ENCODE assay signal across 15 cellular contexts in the genomic region with DNA sequence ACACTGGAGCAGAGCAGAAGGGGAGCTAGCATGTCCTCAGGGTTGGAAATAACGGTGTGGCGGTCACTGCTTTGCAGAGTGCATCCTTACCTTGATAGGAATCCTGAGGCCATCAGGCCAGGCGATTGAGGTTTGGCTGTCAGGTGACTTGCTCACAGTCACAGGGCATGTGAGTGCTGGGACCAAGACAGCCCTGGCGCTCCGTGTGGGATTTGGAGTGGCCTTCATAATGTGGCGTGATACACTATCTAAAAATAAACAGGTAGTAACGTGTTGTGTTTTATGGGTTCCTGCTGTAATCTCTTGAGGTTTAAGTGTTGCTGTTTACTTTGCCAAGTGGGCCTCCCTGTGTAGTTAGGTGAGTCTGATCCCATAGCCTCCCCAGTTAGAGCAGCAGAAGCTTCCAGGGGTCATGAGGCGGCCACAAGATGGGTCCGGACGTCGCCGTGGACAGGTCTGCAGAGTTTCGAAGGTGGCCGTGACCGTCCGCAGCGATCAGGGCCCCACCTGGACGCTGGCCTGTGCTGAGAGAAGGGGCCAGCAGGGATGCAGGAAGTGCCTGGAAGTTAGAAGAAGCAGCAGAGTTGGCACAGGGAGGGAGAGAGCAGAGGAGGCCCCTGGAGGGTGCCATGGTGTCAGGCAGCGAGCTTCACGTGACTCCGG. TPM values are rescaled to one million over a fixed set of nuclear protein-coding genes. Genes with fewer than 3 reads are reported as not detected.
DNase-seq lines count a peak whose midpoint lies in the region; ATAC-seq and TF ChIP-seq lines count a peak whose summit lies in the region.
"Had no signal": no experiment of that assay in that cellular context is flagged by ENCODE, and none has a peak within 500 bp of the region (broad histone marks: within the 10 kb centered on the region; RNA-seq: fewer than 3 reads in every experiment).

No MANE protein-coding gene starts in this region.

- no peaks in the 10 kb centered on the region for H3K27me3 ChIP-seq in tibial nerve
- H3K27me3 ChIP-seq in SJCRH30, result no peaks in the 10 kb centered on the region
- H3K27me3 ChIP-seq: foreskin keratinocyte had no signal

- 84 to 90% methylated on average over 21 of the region's 21 CpGs for WGBS in tibial nerve, 2 donors

- H3K27ac ChIP-seq in coronary artery (no peak overlapping the region), tibial nerve (peak overlapping the region; percentile 32 to 89 (median 66)), SJCRH30 (no peak overlapping the region)
- H3K27ac ChIP-seq: foreskin keratinocyte had no signal

- no peak for TF ChIP-seq EP300 in tibial nerve (IDR thresholded peaks at IDR 0.05)

- H3K4me3 ChIP-seq in coronary artery (no peak overlapping the region), tibial nerve (no peak overlapping the region), SJCRH30 (no peak overlapping the region)
- H3K4me3 ChIP-seq: smooth muscle cell had no signal

- no peak for TF ChIP-seq CTCF in coronary artery (IDR thresholded peaks at IDR 0.05)
- TF ChIP-seq CTCF in tibial nerve (IDR thresholded peaks at IDR 0.05), result no peak

- DNase-seq in NCI-H2196 (lab: John Stamatoyannopoulos, UW; ENCODE audit: unreplicated experiment) (peak; percentile 11), NCI-H2196 treated with DMSO at 0.1 percent for 48 hours (lab: John Stamatoyannopoulos, UW; ENCODE audit: unreplicated experiment) (no peak), coronary artery (ENCODE audit: low spot score) (peak; percentile 62), left lobe of liver (ENCODE audit: low spot score) (peak; percentile 32), tibial nerve (ENCODE audit: low spot score in 2 of 2) (no peak), RPMI8226 (no peak), SJCRH30 (no peak)
- DNase-seq in stimulated activated CD4-positive, alpha-beta T cell treated with anti-CD3 and anti-CD28 coated beads, Interleukin-15, amount 100 ng/mL, for 24 hours, result no peak
- DNase-seq: Calu3; effector CD8-positive, alpha-beta T cell; foreskin keratinocyte; NCI-H1436 had no signal

- H3K36me3 ChIP-seq in tibial nerve (peaks cover 0 to 36% (median 0%) of the 10 kb centered on the region in 3 donors), SJCRH30 (peaks cover 28% of the 10 kb centered on the region)

- H3K9me3 ChIP-seq in tibial nerve, result no peaks in the 10 kb centered on the region
- peaks cover 3% of the 10 kb centered on the region; the same call in 1 of the 2 replicates for H3K9me3 ChIP-seq in SJCRH30 (replicated peaks)

- TF ChIP-seq POLR2A in tibial nerve (IDR thresholded peaks at IDR 0.05), result no peak

- ATAC-seq in left lobe of liver, result no peak
- ATAC-seq: foreskin keratinocyte; natural killer cell treated with Interleukin-12 subunit alpha and Interleukin-12 subunit beta and Interleukin-15 and Interleukin-18, amount 100 ng/mL, for 72 hours; SK-N-SH treated with all-trans-retinoic acid at 6 μM for 48 hours had no signal

- H3K4me1 ChIP-seq in tibial nerve (peaks cover 0 to 16% (median 4%) of the 10 kb centered on the region in 4 donors), SJCRH30 (no peaks in the 10 kb centered on the region)
- H3K4me1 ChIP-seq: foreskin keratinocyte had no signal

RNA-seq across cellular contexts. Expression of a gene that starts 27.7 kb away (rescaled TPM):
- total RNA-seq in left lobe of liver (29.3 TPM), tibial nerve (10 to 100 TPM; 22.2 to 33.3 (median 28.5) TPM)
- 26.3 and 34.0 TPM in 2 replicates for total RNA-seq in SJCRH30 (2014; rRNA removed; shearing (Covaris generic))

Comparison
In these comparisons a context has a peak if more than half of its experiments do, and no peak if none do; other contexts are left out.
1. DNase-seq: peak in NCI-H2196 (single experiment), coronary artery (single experiment) and left lobe of liver (single experiment); none in NCI-H2196 treated with DMSO at 0.1 percent for 48 hours (single experiment), tibial nerve (0 of 2), RPMI8226 (single experiment), stimulated activated CD4-positive, alpha-beta T cell treated with anti-CD3 and anti-CD28 coated beads, Interleukin-15, amount 100 ng/mL, for 24 hours (single experiment) and SJCRH30 (0 of 2).
2. H3K27ac ChIP-seq: peak in tibial nerve (4 of 4); none in coronary artery (0 of 2) and SJCRH30 (single experiment).